In the genomic region with DNA sequence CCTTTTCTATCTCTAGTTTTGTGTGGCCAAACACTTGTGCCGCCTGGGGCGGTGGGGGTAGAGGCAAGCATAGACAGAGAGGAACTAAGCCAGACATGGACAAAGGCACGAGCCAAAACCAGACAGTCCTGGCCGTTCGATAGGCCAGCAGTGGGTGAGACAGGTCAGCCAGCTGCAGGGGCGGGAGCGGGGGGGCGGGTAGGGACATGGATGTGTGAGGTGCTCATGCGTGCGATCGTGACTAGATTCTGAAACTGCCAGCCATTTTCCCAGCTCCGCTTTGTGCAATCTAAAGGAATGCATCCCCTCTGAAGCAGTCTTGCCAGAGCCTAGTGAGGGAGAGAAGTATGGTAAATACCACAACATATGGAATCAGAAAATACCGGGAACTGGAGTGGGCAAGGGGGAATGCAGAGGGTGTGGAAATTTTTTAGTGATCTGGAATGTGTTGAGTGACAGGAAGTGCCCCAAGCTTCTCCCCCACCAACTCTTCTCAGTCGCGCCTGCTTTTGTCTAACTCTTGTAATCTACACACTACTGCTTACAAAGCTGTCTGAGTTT, we compare ENCODE assay signal across 8 cellular contexts.
DNase-seq lines count a peak whose midpoint lies in the region; ATAC-seq and TF ChIP-seq lines count a peak whose summit lies in the region.

No MANE protein-coding gene starts in this region.

- peak overlapping the region; percentile 56 to 68 for H3K4me3 ChIP-seq in ascending aorta
- H3K4me3 ChIP-seq in right atrium auricular region: peak overlapping the region; percentile 43 to 59

- peak; percentile 62 for DNase-seq in CMK (ENCODE audit: low read depth)
- peak; percentile 63 for DNase-seq in LoVo (ENCODE audit: low spot score)
- DNase-seq in SK-MEL-5 (ENCODE audit: low read depth, low spot score): peak; percentile 95
- peak; percentile 25 to 83 for DNase-seq in ascending aorta (ENCODE audit: low spot score in 2 of 2)
- DNase-seq in right atrium auricular region (ENCODE audit: low spot score): peak; percentile 76
- peak; percentile 91 for DNase-seq in posterior vena cava (ENCODE audit: low spot score)

- H3K4me1 ChIP-seq in ascending aorta: peaks cover 0 to 4% of the 10 kb centered on the region in 2 donors
- H3K4me1 ChIP-seq in right atrium auricular region: peaks cover 0 to 19% of the 10 kb centered on the region in 2 donors

- no peaks in the 10 kb centered on the region for H3K36me3 ChIP-seq in ascending aorta
- no peaks in the 10 kb centered on the region for H3K36me3 ChIP-seq in right atrium auricular region

- H3K27ac ChIP-seq in ascending aorta: peak overlapping the region; percentile 66 to 79
- peak overlapping the region; percentile 74 to 81 for H3K27ac ChIP-seq in right atrium auricular region

- in situ Hi-C loops in SK-MEL-5 (cut with HindIII; ENCODE audit: low pct_unique_long_range_greater_than_20kb, low sequenced_read_pairs): no loop called here

- ATAC-seq in GM21423 (IDR thresholded peaks at IDR 0.05; ENCODE audit: unreplicated experiment): peak; percentile 62
- ATAC-seq in GM18873 (IDR thresholded peaks at IDR 0.05; ENCODE audit: low FRiP score, unreplicated experiment): no peak

- H3K9me3 ChIP-seq in ascending aorta (no peaks in the 10 kb centered on the region), right atrium auricular region (no peaks in the 10 kb centered on the region)

- intact Hi-C loops in ascending aorta (cut with DNase I) (loop anchor here (10.0 kb wide), 1 partner anchor 196 kb away; the partner anchor contains the start of gene WDR38), posterior vena cava (cut with DNase I) (no loop called here)

- TF ChIP-seq CTCF in ascending aorta (IDR thresholded peaks at IDR 0.05): no peak
- TF ChIP-seq CTCF in right atrium auricular region (IDR thresholded peaks at IDR 0.05): no peak

- H3K27me3 ChIP-seq in ascending aorta (no peaks in the 10 kb centered on the region), right atrium auricular region (no peaks in the 10 kb centered on the region)
